Comparison of ENCODE assay signal across 11 cellular contexts in the genomic region with DNA sequence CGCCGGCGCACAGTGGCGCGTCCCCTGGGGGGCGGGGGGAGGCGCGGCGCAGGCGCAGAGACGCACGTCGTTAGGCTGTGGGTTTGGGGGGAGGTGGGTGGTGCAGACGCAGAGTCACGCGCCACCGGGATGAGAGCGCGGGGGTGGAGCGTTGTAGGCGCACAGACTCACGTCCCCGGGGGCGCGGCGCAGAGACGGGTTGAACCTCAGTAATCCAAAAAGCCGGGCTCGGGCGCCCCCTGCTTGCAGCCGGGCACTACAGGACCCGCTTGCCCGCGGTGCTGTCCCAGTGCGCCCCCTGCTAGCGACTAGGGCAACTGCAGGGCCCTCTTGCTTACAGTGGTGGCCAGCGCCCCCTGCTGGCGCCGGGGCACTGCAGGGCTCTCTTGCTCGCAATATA. TPM values are rescaled to one million over a fixed set of nuclear protein-coding genes. Genes with fewer than 3 reads are reported as not detected.
A peak's percentile ranks its signal among the peaks of the same experiment; 100 is the strongest.
DNase-seq lines count a peak whose midpoint lies in the region; ATAC-seq and TF ChIP-seq lines count a peak whose summit lies in the region.
"Not testable (repeated sequence)": the region's sequence is repeated elsewhere in the genome, so short reads cannot be mapped to it uniquely, and the experiment has no call there.
"Had no signal": no experiment of that assay in that cellular context is flagged by ENCODE, and none has a peak within 500 bp of the region (broad histone marks: within the 10 kb centered on the region; RNA-seq: fewer than 3 reads in every experiment).

No MANE protein-coding gene starts in this region.

- not testable (repeated sequence) for H3K4me3 Mint-ChIP-seq in neural progenitor cell

- DNase-seq in activated CD4-positive, alpha-beta T cell treated with anti-CD3 and anti-CD28 coated beads for 48 hours, result peak; percentile 1
- DNase-seq in ecto neural progenitor cell (ENCODE audit: low spot score), result peak; percentile 42
- DNase-seq in left cardiac atrium, result peak; percentile 29
- DNase-seq in neural progenitor cell (ENCODE audit: low spot score), result peak; percentile 1
- peak; percentile 69 for DNase-seq in spleen

- not testable (repeated sequence) for TF ChIP-seq CTCF in neural progenitor cell (IDR thresholded peaks at IDR 0.05); spleen (IDR thresholded peaks at IDR 0.05 in 8 of 11, conservative IDR thresholded peaks at IDR 0.05 in 3 of 11)

- H2AFZ ChIP-seq in neural progenitor cell (replicated peaks), result not testable (repeated sequence)

- H3K27ac ChIP-seq in neural progenitor cell, spleen: not testable (repeated sequence)

- not testable (repeated sequence) for H3K27ac Mint-ChIP-seq in neural progenitor cell

- not testable (repeated sequence) for H3K27me3 Mint-ChIP-seq in neural progenitor cell (ENCODE audit: insufficient read depth, low read depth)

- H3K36me3 ChIP-seq in neural progenitor cell, spleen: not testable (repeated sequence)

- not testable (repeated sequence) for H3F3A ChIP-seq in neural progenitor cell (ENCODE audit: low read depth)

- H3K9me3 ChIP-seq in neural progenitor cell (ENCODE audit: low read depth); spleen: not testable (repeated sequence)

- not testable (repeated sequence) for H3K9me3 Mint-ChIP-seq in neural progenitor cell

- not testable (repeated sequence) for H3K79me2 ChIP-seq in neural progenitor cell (ENCODE audit: low read depth)

- H3K4me2 ChIP-seq in neural progenitor cell, result not testable (repeated sequence)

- not testable (repeated sequence) for H3K36me3 Mint-ChIP-seq in neural progenitor cell

- H3K4me1 ChIP-seq in neural progenitor cell, spleen: not testable (repeated sequence)

- H4K20me1 ChIP-seq in neural progenitor cell (ENCODE audit: low read depth), result not testable (repeated sequence)

- not testable (repeated sequence) for H3K4me1 Mint-ChIP-seq in neural progenitor cell

- ATAC-seq in GM18909 (IDR thresholded peaks at IDR 0.05; ENCODE audit: poor library complexity, unreplicated experiment), result peak; percentile 36
- peak; percentile 7 for ATAC-seq in HG03025 (IDR thresholded peaks at IDR 0.05; ENCODE audit: low FRiP score, unreplicated experiment)
- ATAC-seq in left cardiac atrium, result peak in 1 of 2 donors; percentile 27

- H3K4me3 ChIP-seq in neural progenitor cell, spleen: not testable (repeated sequence)

- H3K9ac ChIP-seq in neural progenitor cell, result not testable (repeated sequence)

- not testable (repeated sequence) for H3K27me3 ChIP-seq in neural progenitor cell; spleen (replicated peaks in 1 of 7)

- intact Hi-C loops in left cardiac atrium (cut with DNase I); spleen (cut with DNase I; ENCODE audit: low total_unique reads): not testable (repeated sequence)

- TF ChIP-seq POLR2A in spleen (IDR thresholded peaks at IDR 0.05), result not testable (repeated sequence)

- 91 to 100% (median 96%) methylated on average over 1 to 17 of the region's 40 CpGs; no CpG with 5 or more reads in 2 of the 5 donors for WGBS in spleen, 5 donors

RNA-seq across cellular contexts. Expression of a gene that starts 3.4 kb away (rescaled TPM):
- not detected for total RNA-seq in left cardiac atrium
- total RNA-seq in neural progenitor cell (ENCODE audit: low replicate concordance), result not detected in 2 replicates
- total RNA-seq in spleen, result not detected
- polyA plus RNA-seq in spleen, result not detected
- total RNA-seq: CD8-positive, alpha-beta memory T cell; G401; M059J had no signal
- polyA plus RNA-seq: A549; CD8-positive, alpha-beta memory T cell had no signal

RNA-seq across cellular contexts. Expression of a gene that starts 47.5 kb away (rescaled TPM):
- 10 to 100 TPM in 1 of 2 donors, 1 to 10 TPM in 1; 6.8 to 16.4 TPM for total RNA-seq in left cardiac atrium
- 0.31 and 0.34 TPM in 2 replicates for total RNA-seq in neural progenitor cell (ENCODE audit: low replicate concordance)
- 10 to 100 TPM in 3 of 7 donors, 1 to 10 TPM in 4; 3.0 to 17.0 (median 7.5) TPM for total RNA-seq in spleen
- 1 to 10 TPM in 2 of 3 donors, under 1 TPM in 1; 0.91 to 3.1 (median 1.1) TPM for polyA plus RNA-seq in spleen
- total RNA-seq: G401 had no signal
- polyA plus RNA-seq: CD8-positive, alpha-beta memory T cell had no signal

Comparison
In these comparisons a context has a peak if more than half of its experiments do, and no peak if none do; other contexts are left out.
1. DNase-seq: peak in every context shown above with its lines; median percentile 69 in spleen; 42 in ecto neural progenitor cell; 29 in left cardiac atrium; 1 in activated CD4-positive, alpha-beta T cell treated with anti-CD3 and anti-CD28 coated beads for 48 hours; 1 in neural progenitor cell.